Comparison of ENCODE assay signal across 23 cellular contexts in genomic region chr5:15483348-15484090, GRCh38. TPM values are rescaled to one million over a fixed set of nuclear protein-coding genes. Genes with fewer than 3 reads are reported as not detected.
DNase-seq lines count a peak whose midpoint lies in the region; ATAC-seq and TF ChIP-seq lines count a peak whose summit lies in the region.
"Had no signal": no experiment of that assay in that cellular context is flagged by ENCODE, and none has a peak within 500 bp of the region (broad histone marks: within the 10 kb centered on the region; RNA-seq: fewer than 3 reads in every experiment).

No MANE protein-coding gene starts in this region.

- H4K5ac ChIP-seq in IMR-90 (ENCODE audit: low read depth, low read length) (no peak overlapping the region), mesendoderm (ENCODE audit: low read length) (no peak overlapping the region)

- H3K4ac ChIP-seq in IMR-90 (ENCODE audit: low read depth, low read length), result no peak overlapping the region
- H3K4ac ChIP-seq in mesendoderm (ENCODE audit: low read depth, low read length), result no peak overlapping the region

- DNase-seq in BE2C (peak; percentile 66), IMR-90 (peak; percentile 19), amniotic epithelial cell (ENCODE audit: low read depth) (peak; percentile 39), left kidney (ENCODE audit: low read depth, low spot score) (peak; percentile 59), ACHN (no peak), mesendoderm (no peak)
- DNase-seq in activated CD8-positive, alpha-beta memory T cell treated with anti-CD3 and anti-CD28 coated beads for 24 hours, result no peak
- DNase-seq: activated CD4-positive, alpha-beta T cell treated with anti-CD3 and anti-CD28 coated beads for 48 hours; CD4-positive, CD25-positive, alpha-beta regulatory T cell; colonic mucosa; KG1; left cardiac atrium; MV-4-11; naive B cell; NCI-H1930; stimulated activated CD4-positive, alpha-beta T cell treated with anti-CD3 and anti-CD28 coated beads, Interleukin-15, amount 100 ng/mL, for 24 hours; stimulated activated CD8-positive, alpha-beta memory T cell treated with anti-CD3 and anti-CD28 coated beads, Interleukin-4, amount 100 ng/mL, for 48 hours; T-helper 17 cell; upper lobe of left lung had no signal

- H4K8ac ChIP-seq in IMR-90 (ENCODE audit: low read depth in 2 of 2, low read length in 2 of 2), result no peak overlapping the region
- no peak overlapping the region for H4K8ac ChIP-seq in mesendoderm (ENCODE audit: low read depth, low read length)

- no peak overlapping the region for H2AK5ac ChIP-seq in IMR-90 (ENCODE audit: low read depth, low read length)
- no peak overlapping the region for H2AK5ac ChIP-seq in mesendoderm (ENCODE audit: low read length)

- H3K18ac ChIP-seq in IMR-90 (ENCODE audit: low read depth, low read length) (no peak overlapping the region), mesendoderm (ENCODE audit: low read length) (no peak overlapping the region)

- no peak overlapping the region for H2BK5ac ChIP-seq in IMR-90 (ENCODE audit: low read depth, low read length, poor library complexity, severe bottlenecking)
- no peak overlapping the region for H2BK5ac ChIP-seq in mesendoderm (ENCODE audit: low read length)

- H3K79me1 ChIP-seq in IMR-90 (ENCODE audit: low read depth in 1 of 2, low read length in 2 of 2) (no peaks in the 10 kb centered on the region), mesendoderm (ENCODE audit: low read length) (no peaks in the 10 kb centered on the region)

- TF ChIP-seq POLR2A in IMR-90 (IDR thresholded peaks at IDR 0.05; ENCODE audit: low read depth, low read length), result no peak

- H4K20me1 ChIP-seq in IMR-90 (ENCODE audit: insufficient read depth, low read length), result no peaks in the 10 kb centered on the region

- no peak overlapping the region for H3K56ac ChIP-seq in IMR-90 (ENCODE audit: extremely low read depth, insufficient read depth, low read length)
- H3K56ac ChIP-seq in mesendoderm (ENCODE audit: low read length), result no peak overlapping the region

- no peak overlapping the region for H3K27ac ChIP-seq in IMR-90 (ENCODE audit: insufficient read depth, low read length)
- H3K27ac ChIP-seq in mesendoderm (ENCODE audit: low read depth, low read length), result no peak overlapping the region
- H3K27ac ChIP-seq: colonic mucosa, right atrium auricular region, SJSA1, upper lobe of left lung had no signal

- 0% methylated on average over 2 of the region's 4 CpGs; no CpG with 5 or more reads in 1 of the 2 experiments for WGBS in IMR-90 (ENCODE audit: extremely low coverage in 2 of 2, insufficient read length in 1 of 2), 2 experiments
- no CpG with 5 or more reads among the region's 4 CpGs for WGBS in mesendoderm (ENCODE audit: extremely low coverage, insufficient coverage, low lambda C conversion rate)

- intact Hi-C loops in IMR-90 (cut with micrococcal nuclease), result no loop called here

- H3K9me1 ChIP-seq in IMR-90 (ENCODE audit: insufficient read depth, low read length), result no peaks in the 10 kb centered on the region

- peak; percentile 29; the same call in 1 of the 2 replicates for ATAC-seq in IMR-90 (ENCODE audit: low read depth)
- ATAC-seq: activated naive CD4-positive, alpha-beta T cell treated with anti-CD3 and anti-CD28 coated beads, Interleukin-2, amount 50 U/mL, for 72 hours; HCT116; left cardiac atrium; T-helper 17 cell had no signal

- dilution Hi-C loops in IMR-90 (cut with HindIII; ENCODE audit: low sequenced_read_pairs, unreplicated experiment), result no loop called here

- BruUV-seq in IMR-90 (replicated peaks; lab: Mats Ljungman, UMichigan), result no TSS peak

- no peak overlapping the region for H2AK9ac ChIP-seq in IMR-90 (replicated peaks; ENCODE audit: low read depth, low read length, poor library complexity)

- no peak overlapping the region for H3K4me2 ChIP-seq in IMR-90 (ENCODE audit: low read depth, low read length)
- no peak overlapping the region for H3K4me2 ChIP-seq in mesendoderm (ENCODE audit: low read length)

- peaks cover 16% of the 10 kb centered on the region for H3K4me1 ChIP-seq in BE2C
- H3K4me1 ChIP-seq in IMR-90 (ENCODE audit: control insufficient read depth, insufficient read depth, low read length), result peaks cover 1% of the 10 kb centered on the region; the same call in 1 of the 2 replicates
- H3K4me1 ChIP-seq in mesendoderm (ENCODE audit: control insufficient read depth, low read depth, low read length), result no peaks in the 10 kb centered on the region
- H3K4me1 ChIP-seq: colonic mucosa, right atrium auricular region, SJSA1, upper lobe of left lung had no signal

- in situ Hi-C loops in IMR-90 (cut with MboI; ENCODE audit: low sequenced_read_pairs) (no loop called here), ACHN (cut with HindIII; ENCODE audit: low pct_ligation_motif_present, low pct_unique_long_range_greater_than_20kb, low sequenced_read_pairs) (no loop called here)

- H3K79me2 ChIP-seq in mesendoderm (ENCODE audit: control insufficient read depth, insufficient read depth, low read length), result no peaks in the 10 kb centered on the region

- H4K91ac ChIP-seq in IMR-90 (ENCODE audit: insufficient read depth, low read depth, low read length), result no peak overlapping the region

- CTCF ChIA-PET in IMR-90 (lab: Yijun Ruan, JAX), result interaction anchor here (1.5 kb wide), 1 partner anchor 342 kb away, joined by 4 read pairs; no protein-coding TSS in a partner anchor

- no peak overlapping the region for H2AFZ ChIP-seq in IMR-90 (replicated peaks; ENCODE audit: low read length, poor library complexity)

- H2BK15ac ChIP-seq in IMR-90 (ENCODE audit: low read depth, low read length), result no peak overlapping the region
- H2BK15ac ChIP-seq in mesendoderm (replicated peaks; ENCODE audit: low read depth), result no peak overlapping the region

- H2BK20ac ChIP-seq in IMR-90 (ENCODE audit: low read depth, low read length), result no peak overlapping the region

- POLR2A ChIA-PET in IMR-90 (lab: Charles Lee; ENCODE audit: unreplicated experiment), result no interaction called here

- H3K27me3 ChIP-seq in BE2C (no peaks in the 10 kb centered on the region), IMR-90 (ENCODE audit: control insufficient read depth, insufficient read depth, low read length) (peaks cover 19% of the 10 kb centered on the region), mesendoderm (ENCODE audit: insufficient read depth, low read length, poor library complexity) (no peaks in the 10 kb centered on the region)
- H3K27me3 ChIP-seq: colonic mucosa, right atrium auricular region, upper lobe of left lung had no signal

- no peak for TF ChIP-seq RAD21 in IMR-90 (IDR thresholded peaks at IDR 0.05; ENCODE audit: low read length)

- H3K23ac ChIP-seq in IMR-90 (ENCODE audit: low read depth, low read length), result no peak overlapping the region
- no peak overlapping the region for H3K23ac ChIP-seq in mesendoderm (ENCODE audit: low read length)

- no peak overlapping the region for H3K9ac ChIP-seq in IMR-90 (ENCODE audit: low read depth, low read length)
- no peak overlapping the region for H3K9ac ChIP-seq in mesendoderm (ENCODE audit: low read length)

- H3K4me3 ChIP-seq in BE2C (ENCODE audit: low read depth, low read length) (no peak overlapping the region), IMR-90 (ENCODE audit: insufficient read depth, low read depth, low read length) (no peak overlapping the region), mesendoderm (ENCODE audit: low read length) (no peak overlapping the region)
- H3K4me3 ChIP-seq: colonic mucosa, right atrium auricular region, SJSA1, upper lobe of left lung had no signal

- H3K9me3 ChIP-seq in BE2C (no peaks in the 10 kb centered on the region), IMR-90 (ENCODE audit: control insufficient read depth, insufficient read depth, low read length) (no peaks in the 10 kb centered on the region)
- H3K9me3 ChIP-seq: colonic mucosa, right atrium auricular region, SJSA1, upper lobe of left lung had no signal

- H3K14ac ChIP-seq in IMR-90 (replicated peaks; ENCODE audit: low read depth, low read length), result no peak overlapping the region

- H3K36me3 ChIP-seq in BE2C (no peaks in the 10 kb centered on the region), IMR-90 (ENCODE audit: control insufficient read depth, insufficient read depth, low read length) (no peaks in the 10 kb centered on the region), mesendoderm (ENCODE audit: control insufficient read depth, insufficient read depth, low read length) (no peaks in the 10 kb centered on the region)
- H3K36me3 ChIP-seq: colonic mucosa, right atrium auricular region, SJSA1, upper lobe of left lung had no signal

- H2BK120ac ChIP-seq in IMR-90 (ENCODE audit: low read depth, low read length) (no peak overlapping the region), mesendoderm (ENCODE audit: low read depth, low read length) (no peak overlapping the region)

- TF ChIP-seq CTCF in BE2C (IDR thresholded peaks at IDR 0.05; ENCODE audit: low read depth, low read length), result no peak
- TF ChIP-seq CTCF in IMR-90 (conservative IDR thresholded peaks at IDR 0.05; ENCODE audit: low read depth, low read length), result no peak

TF ChIP-seq in IMR-90, 13 proteins besides CTCF, POLR2A, EP300 and RAD21 (continues in another document):
- TF ChIP-seq CEBPB (IDR thresholded peaks at IDR 0.05; ENCODE audit: low read depth, low read length), result no peak
- TF ChIP-seq NFE2L2 (IDR thresholded peaks at IDR 0.05; ENCODE audit: low read depth, low read length), result no peak
- no peak for TF ChIP-seq MAFK (IDR thresholded peaks at IDR 0.05; ENCODE audit: low read depth, low read length)
- TF ChIP-seq FOS (IDR thresholded peaks at IDR 0.05; ENCODE audit: low read depth, low read length), result no peak
- TF ChIP-seq CHD1 (IDR thresholded peaks at IDR 0.05; ENCODE audit: low read depth, low read length), result no peak
- TF ChIP-seq USF2 (IDR thresholded peaks at IDR 0.05; ENCODE audit: low read depth, low read length), result no peak
- no peak for TF ChIP-seq SMC3 (IDR thresholded peaks at IDR 0.05; ENCODE audit: low read depth, low read length)
- TF ChIP-seq MAZ (IDR thresholded peaks at IDR 0.05; ENCODE audit: borderline replicate concordance, low read depth, low read length), result no peak
- no peak for TF ChIP-seq BHLHE40 (IDR thresholded peaks at IDR 0.05; ENCODE audit: low read depth, low read length)
- TF ChIP-seq MXI1 (IDR thresholded peaks at IDR 0.05; ENCODE audit: borderline replicate concordance, low read depth, low read length), result no peak

RNA-seq across cellular contexts. Expression of gene FBXL7, which starts 16.5 kb away (rescaled TPM):
- 14.2 TPM for polyA plus RNA-seq in BE2C (2012; ENCODE audit: insufficient read depth, insufficient read length, low read depth)
- total RNA-seq in IMR-90 (2012; rRNA removed), result 4.1 and 4.4 TPM in 2 replicates
- 10.2 and 11.2 TPM in 2 replicates for polyA plus RNA-seq in IMR-90 (2012; rRNA removed)
- 8.3 and 11.5 TPM in 2 replicates for polyA plus RNA-seq in IMR-90 (2012; cell fraction: cytosol; rRNA removed)
- 35.0 and 54.6 TPM in 2 replicates for polyA plus RNA-seq in IMR-90 (2012; cell fraction: nucleus; rRNA removed; ENCODE audit: low replicate concordance)
- polyA plus RNA-seq in mesendoderm (2013, experiment 1 of 2), result 11.1 TPM
- polyA plus RNA-seq in mesendoderm (2013, experiment 2 of 2), result 10.9 TPM
- total RNA-seq: activated naive CD4-positive, alpha-beta T cell treated with anti-CD3 and anti-CD28 coated beads, Interleukin-2, amount 50 U/mL, for 72 hours; CD4-positive, CD25-positive, alpha-beta regulatory T cell; T-helper 17 cell had no signal
- polyA plus RNA-seq: CD4-positive, CD25-positive, alpha-beta regulatory T cell had no signal

Comparison
In these comparisons a context has a peak if more than half of its experiments do, and no peak if none do; other contexts are left out.
1. DNase-seq: peak in BE2C (single experiment), IMR-90 (single experiment), amniotic epithelial cell (single experiment) and left kidney (single experiment); none in ACHN (single experiment), mesendoderm (single experiment) and activated CD8-positive, alpha-beta memory T cell treated with anti-CD3 and anti-CD28 coated beads for 24 hours (single experiment).